In genomic region chr1:117673405-117673804, GRCh38 we compare ENCODE assay signal across 14 cellular contexts.
DNase-seq lines count a peak whose midpoint lies in the region; ATAC-seq and TF ChIP-seq lines count a peak whose summit lies in the region.
"Had no signal": no experiment of that assay in that cellular context is flagged by ENCODE, and none has a peak within 500 bp of the region (broad histone marks: within the 10 kb centered on the region; RNA-seq: fewer than 3 reads in every experiment).

No MANE protein-coding gene starts in this region.

- no peak overlapping the region for H2AFZ ChIP-seq in GM23338

- TF ChIP-seq POLR2A in NB4 (IDR thresholded peaks at IDR 0.05; ENCODE audit: extremely low read depth, insufficient read length): no peak

- no peaks in the 10 kb centered on the region for H3K27me3 Mint-ChIP-seq in activated CD8-positive, alpha-beta memory T cell treated with anti-CD3 and anti-CD28 coated beads, Interleukin-2, amount 10 ng/mL, durations not matched to agents 7 days and 5 days
- H3K27me3 Mint-ChIP-seq in GM23338 (ENCODE audit: insufficient read depth, low read depth, poor library complexity): peaks cover 4% of the 10 kb centered on the region
- H3K27me3 Mint-ChIP-seq: T-cell had no signal

- DNase-seq in activated CD8-positive, alpha-beta memory T cell treated with anti-CD3 and anti-CD28 coated beads, Interleukin-2, amount 10 ng/mL, durations not matched to agents 7 days and 5 days: no peak
- DNase-seq in activated CD8-positive, alpha-beta memory T cell treated with anti-CD3 and anti-CD28 coated beads, Interleukin-2, amount 50 U/mL, for 4 hours: no peak
- peak; percentile 37 for DNase-seq in NB4 (ENCODE audit: low read depth)
- peak; percentile 20 for DNase-seq in epithelial cell of prostate (ENCODE audit: low read depth, low spot score)
- DNase-seq in stimulated activated effector memory CD8-positive, alpha-beta T cell treated with anti-CD3 and anti-CD28 coated beads, Interleukin-12 subunit alpha, Interleukin-12 subunit beta, amount 100 ng/mL, for 72 hours (ENCODE audit: low spot score in 2 of 2): no peak
- DNase-seq in cardiac septum (ENCODE audit: low spot score): no peak
- DNase-seq in GM23338 (ENCODE audit: low spot score): no peak
- DNase-seq: activated CD4-positive, alpha-beta T cell treated with anti-CD3 and anti-CD28 coated beads, Interleukin-2, amount 50 U/mL, for 4 hours; activated naive CD8-positive, alpha-beta T cell treated with anti-CD3 and anti-CD28 coated beads, Interleukin-2, amount 10 ng/mL, durations not matched to agents 7 days and 5 days; AML-193; NCI-H1930; T-cell; trophoblast cell had no signal

- no peaks in the 10 kb centered on the region for H3F3A ChIP-seq in GM23338 (replicated peaks; ENCODE audit: low read depth)

- no peaks in the 10 kb centered on the region for H4K20me1 ChIP-seq in GM23338 (replicated peaks; ENCODE audit: insufficient read depth)

- peak; percentile 58 for ATAC-seq in activated CD8-positive, alpha-beta memory T cell treated with anti-CD3 and anti-CD28 coated beads, Interleukin-2, amount 10 ng/mL, durations not matched to agents 7 days and 5 days
- peak; percentile 88 for ATAC-seq in stimulated activated effector memory CD8-positive, alpha-beta T cell treated with anti-CD3 and anti-CD28 coated beads, Interleukin-12 subunit alpha, Interleukin-12 subunit beta, amount 100 ng/mL, for 72 hours
- ATAC-seq in GM21717 (IDR thresholded peaks at IDR 0.05; ENCODE audit: unreplicated experiment) (no peak), GM23338 (no peak)

- H3K27ac ChIP-seq in epithelial cell of prostate: no peak overlapping the region
- H3K27ac ChIP-seq in GM23338 (ENCODE audit: low read depth): no peak overlapping the region

- H3K4me2 ChIP-seq in GM23338: no peak overlapping the region

- H3K4me3 ChIP-seq in NB4 (ENCODE audit: low read depth, low read length) (no peak overlapping the region), GM23338 (no peak overlapping the region)

- intact Hi-C loops in cardiac septum (cut with DNase I): loop anchor here (5.0 to 10.0 kb wide), 3 partner anchors 66 to 136 kb away; partner anchors contain the start of gene TENT5C

- no peaks in the 10 kb centered on the region for H3K36me3 ChIP-seq in GM23338 (ENCODE audit: insufficient read depth)

- no peaks in the 10 kb centered on the region for H3K79me2 ChIP-seq in GM23338 (replicated peaks; ENCODE audit: insufficient read depth)

- H3K4me3 Mint-ChIP-seq in activated CD8-positive, alpha-beta memory T cell treated with anti-CD3 and anti-CD28 coated beads, Interleukin-2, amount 10 ng/mL, durations not matched to agents 7 days and 5 days: no peak overlapping the region
- no peak overlapping the region for H3K4me3 Mint-ChIP-seq in stimulated activated effector memory CD8-positive, alpha-beta T cell treated with anti-CD3 and anti-CD28 coated beads, Interleukin-12 subunit alpha, Interleukin-12 subunit beta, amount 100 ng/mL, for 72 hours
- H3K4me3 Mint-ChIP-seq in GM23338: no peak overlapping the region
- H3K4me3 Mint-ChIP-seq: activated naive CD8-positive, alpha-beta T cell treated with anti-CD3 and anti-CD28 coated beads, Interleukin-2, amount 10 ng/mL, durations not matched to agents 7 days and 5 days; T-cell had no signal

- H3K36me3 Mint-ChIP-seq in activated CD8-positive, alpha-beta memory T cell treated with anti-CD3 and anti-CD28 coated beads, Interleukin-2, amount 10 ng/mL, durations not matched to agents 7 days and 5 days: no peaks in the 10 kb centered on the region
- H3K36me3 Mint-ChIP-seq in stimulated activated effector memory CD8-positive, alpha-beta T cell treated with anti-CD3 and anti-CD28 coated beads, Interleukin-12 subunit alpha, Interleukin-12 subunit beta, amount 100 ng/mL, for 72 hours: no peaks in the 10 kb centered on the region
- H3K36me3 Mint-ChIP-seq in GM23338 (ENCODE audit: low read depth): no peaks in the 10 kb centered on the region
- H3K36me3 Mint-ChIP-seq: activated naive CD8-positive, alpha-beta T cell treated with anti-CD3 and anti-CD28 coated beads, Interleukin-2, amount 10 ng/mL, durations not matched to agents 7 days and 5 days; T-cell had no signal

- no peaks in the 10 kb centered on the region for H3K4me1 ChIP-seq in GM23338 (ENCODE audit: insufficient read depth)

- peaks cover 30% of the 10 kb centered on the region for H3K4me1 Mint-ChIP-seq in activated CD8-positive, alpha-beta memory T cell treated with anti-CD3 and anti-CD28 coated beads, Interleukin-2, amount 10 ng/mL, durations not matched to agents 7 days and 5 days
- H3K4me1 Mint-ChIP-seq in stimulated activated effector memory CD8-positive, alpha-beta T cell treated with anti-CD3 and anti-CD28 coated beads, Interleukin-12 subunit alpha, Interleukin-12 subunit beta, amount 100 ng/mL, for 72 hours: peaks cover 29% of the 10 kb centered on the region
- peaks cover 21% of the 10 kb centered on the region for H3K4me1 Mint-ChIP-seq in GM23338

- TF ChIP-seq CTCF in NB4 (IDR thresholded peaks at IDR 0.05; ENCODE audit: low read depth, low read length): no peak
- no peak for TF ChIP-seq CTCF in GM23338 (conservative IDR thresholded peaks at IDR 0.05; ENCODE audit: low read depth in 2 of 2)

- no peaks in the 10 kb centered on the region for H3K27me3 ChIP-seq in GM23338 (ENCODE audit: insufficient read depth)

- no peaks in the 10 kb centered on the region for H3K9me2 ChIP-seq in GM23338 (ENCODE audit: insufficient read depth)

- no peaks in the 10 kb centered on the region for H3K9me3 Mint-ChIP-seq in activated CD8-positive, alpha-beta memory T cell treated with anti-CD3 and anti-CD28 coated beads, Interleukin-2, amount 10 ng/mL, durations not matched to agents 7 days and 5 days (ENCODE audit: low read depth)
- no peaks in the 10 kb centered on the region for H3K9me3 Mint-ChIP-seq in stimulated activated effector memory CD8-positive, alpha-beta T cell treated with anti-CD3 and anti-CD28 coated beads, Interleukin-12 subunit alpha, Interleukin-12 subunit beta, amount 100 ng/mL, for 72 hours
- no peaks in the 10 kb centered on the region for H3K9me3 Mint-ChIP-seq in GM23338
- H3K9me3 Mint-ChIP-seq: activated naive CD8-positive, alpha-beta T cell treated with anti-CD3 and anti-CD28 coated beads, Interleukin-2, amount 10 ng/mL, durations not matched to agents 7 days and 5 days; T-cell had no signal

- no peak overlapping the region for H3K27ac Mint-ChIP-seq in activated CD8-positive, alpha-beta memory T cell treated with anti-CD3 and anti-CD28 coated beads, Interleukin-2, amount 10 ng/mL, durations not matched to agents 7 days and 5 days
- peak overlapping the region; percentile 48 for H3K27ac Mint-ChIP-seq in stimulated activated effector memory CD8-positive, alpha-beta T cell treated with anti-CD3 and anti-CD28 coated beads, Interleukin-12 subunit alpha, Interleukin-12 subunit beta, amount 100 ng/mL, for 72 hours
- H3K27ac Mint-ChIP-seq in GM23338: no peak overlapping the region
- H3K27ac Mint-ChIP-seq: activated naive CD8-positive, alpha-beta T cell treated with anti-CD3 and anti-CD28 coated beads, Interleukin-2, amount 10 ng/mL, durations not matched to agents 7 days and 5 days; T-cell had no signal

- CTCF ChIA-PET in activated CD8-positive, alpha-beta memory T cell treated with anti-CD3 and anti-CD28 coated beads, Interleukin-2, amount 10 ng/mL, durations not matched to agents 7 days and 5 days (lab: Charles Lee): interaction anchor here (0.7 to 7.4 kb wide), 21 partner anchors 8 to 163 kb away, joined by 3 to 113 read pairs (median 7); partner anchors contain the start of gene TENT5C

TF ChIP-seq in GM23338, 12 proteins besides CTCF, POLR2A, EP300 and RAD21 (continues in another document):
- TF ChIP-seq EZH2 (IDR thresholded peaks at IDR 0.05; ENCODE audit: low read depth, unreplicated experiment) (no peak), POLR2AphosphoS5 (IDR thresholded peaks at IDR 0.05; ENCODE audit: low read depth) (no peak), EZH2phosphoT487 (IDR thresholded peaks at IDR 0.05; ENCODE audit: unreplicated experiment) (no peak), ETS1 (IDR thresholded peaks at IDR 0.05) (no peak), ZNF331 (CRISPR knock-in tag; IDR thresholded peaks at IDR 0.05; ENCODE audit: low read depth) (no peak), REST (IDR thresholded peaks at IDR 0.05; ENCODE audit: unreplicated experiment) (no peak)

Comparison
In these comparisons a context has a peak if more than half of its experiments do, and no peak if none do; other contexts are left out.
1. ATAC-seq: peak in activated CD8-positive, alpha-beta memory T cell treated with anti-CD3 and anti-CD28 coated beads, Interleukin-2, amount 10 ng/mL, durations not matched to agents 7 days and 5 days (single experiment) and stimulated activated effector memory CD8-positive, alpha-beta T cell treated with anti-CD3 and anti-CD28 coated beads, Interleukin-12 subunit alpha, Interleukin-12 subunit beta, amount 100 ng/mL, for 72 hours (single experiment); none in GM21717 (single experiment) and GM23338 (single experiment).
2. DNase-seq: peak in NB4 (single experiment) and epithelial cell of prostate (single experiment); none in activated CD8-positive, alpha-beta memory T cell treated with anti-CD3 and anti-CD28 coated beads, Interleukin-2, amount 10 ng/mL, durations not matched to agents 7 days and 5 days (single experiment), activated CD8-positive, alpha-beta memory T cell treated with anti-CD3 and anti-CD28 coated beads, Interleukin-2, amount 50 U/mL, for 4 hours (single experiment), stimulated activated effector memory CD8-positive, alpha-beta T cell treated with anti-CD3 and anti-CD28 coated beads, Interleukin-12 subunit alpha, Interleukin-12 subunit beta, amount 100 ng/mL, for 72 hours (0 of 2), cardiac septum (single experiment) and GM23338 (single experiment).